ENCODE assay signal across 2 cellular contexts in genomic region chr22:20067384-20067682, GRCh38.
A peak's percentile ranks its signal among the peaks of the same experiment; 100 is the strongest.
TF ChIP-seq lines count a peak whose summit lies in the region.

No MANE protein-coding gene starts in this region.

TF ChIP-seq in HEK293, 187 proteins besides CTCF, POLR2A, EP300 and RAD21:
- 0 out of 2 replicates have a peak, but pooled peaks have one; percentile 25 for TF ChIP-seq ZBTB6 (tag by site-specific recombination; IDR thresholded peaks at IDR 0.05)
- TF ChIP-seq ZNF121 (tag by site-specific recombination; IDR thresholded peaks at IDR 0.05): peak; percentile 81

TF ChIP-seq in HepG2, 621 proteins besides CTCF, POLR2A, EP300 and RAD21:
- TF ChIP-seq ZNF770 (CRISPR knock-in tag; IDR thresholded peaks at IDR 0.05) (0 out of 2 replicates have a peak, but pooled peaks have one; percentile 19), ZNF121 (CRISPR knock-in tag; IDR thresholded peaks at IDR 0.05) (0 out of 2 replicates have a peak, but pooled peaks have one; percentile 15)
TF ChIP-seq in HepG2: peak in this region for 2; not testable (repeated sequence) for 619.
